In the genomic region with DNA sequence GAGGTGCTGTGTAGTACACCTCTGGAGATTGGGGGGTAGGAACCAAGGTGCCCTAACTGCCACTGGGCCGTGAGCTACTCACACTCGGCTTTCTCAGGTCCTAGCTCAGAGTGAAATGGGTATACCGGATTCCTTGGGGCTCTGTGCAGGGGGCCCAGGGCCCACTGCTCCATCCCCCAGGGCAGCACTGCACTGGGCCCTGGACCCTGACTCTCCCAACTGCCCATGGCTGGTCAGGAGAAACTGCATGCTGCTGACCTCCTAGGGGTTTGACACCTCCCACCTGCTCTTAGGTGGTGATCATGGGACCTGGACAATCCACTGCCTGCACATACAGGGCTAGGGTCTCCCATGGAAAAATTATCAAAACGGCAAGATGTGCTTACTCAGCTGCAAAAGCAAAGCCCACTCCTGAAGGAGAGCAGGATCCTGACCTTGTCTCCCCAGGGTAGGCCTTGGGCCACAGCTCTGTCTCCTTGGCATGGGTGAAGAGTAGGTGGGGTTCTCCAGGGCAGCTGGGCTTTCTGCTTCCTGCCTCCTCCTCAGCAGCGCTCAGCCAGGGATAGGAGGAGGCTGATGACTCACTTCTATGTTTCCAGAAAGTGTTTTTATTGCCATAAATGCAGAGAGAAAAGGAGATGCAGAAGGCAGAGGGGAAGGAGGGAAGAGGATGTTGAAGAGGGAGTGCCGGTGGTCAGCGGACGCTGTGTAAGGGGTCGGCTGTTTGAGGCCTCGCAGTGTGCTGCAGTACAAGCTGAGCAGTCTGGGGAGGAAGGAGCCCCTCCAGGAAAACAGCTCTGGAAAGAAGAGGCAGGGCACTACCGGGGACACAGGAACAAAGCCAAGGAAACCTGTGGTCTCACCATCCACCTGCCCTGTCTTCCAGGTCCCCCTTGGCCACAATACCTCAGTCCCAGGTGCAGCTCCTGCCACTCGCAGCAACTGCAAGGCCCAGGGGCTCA, we compare ENCODE assay signal across 9 cellular contexts.
DNase-seq lines count a peak whose midpoint lies in the region; TF ChIP-seq lines count a peak whose summit lies in the region.
"Had no signal": no experiment of that assay in that cellular context is flagged by ENCODE, and none has a peak within 500 bp of the region (broad histone marks: within the 10 kb centered on the region; RNA-seq: fewer than 3 reads in every experiment).

No MANE protein-coding gene starts in this region.

- intact Hi-C loops in dorsolateral prefrontal cortex (cut with DNase I), result no loop called here

- no peak for TF ChIP-seq CTCF in dorsolateral prefrontal cortex (IDR thresholded peaks at IDR 0.05 in 54 of 56, conservative IDR thresholded peaks at IDR 0.05 in 2 of 56; ENCODE audit: low read depth in 1 of 56, partially characterized antibody in 56 of 56)

- DNase-seq in CD1c-positive myeloid dendritic cell (ENCODE audit: extremely low spot score), result peak; percentile 50
- peak; percentile 35 for DNase-seq in MV-4-11 (lab: John Stamatoyannopoulos, UW)
- DNase-seq in dorsolateral prefrontal cortex, result peak in 5 of 10 donors; percentile 2 to 52 (median 35)
- peak; percentile 61 for DNase-seq in myocyte (ENCODE audit: low read depth)
- DNase-seq in NCI-H1436 treated with DMSO at 0.1 percent for 48 hours (lab: John Stamatoyannopoulos, UW), result no peak
- no peak for DNase-seq in NK-92 treated with Interleukin-12 subunit alpha and Interleukin-12 subunit beta, amount 100 ng/mL, for 24 hours (lab: John Stamatoyannopoulos, UW)
- no peak for DNase-seq in OCI-M2 (lab: John Stamatoyannopoulos, UW; ENCODE audit: unreplicated experiment)
- no peak for DNase-seq in midbrain (lab: John Stamatoyannopoulos, UW)
- DNase-seq: nephron progenitor cell had no signal

- peak overlapping the region in 46 of 59 donors; percentile 8 to 84 (median 60) for H3K27ac ChIP-seq in dorsolateral prefrontal cortex

- H3K27me3 ChIP-seq in dorsolateral prefrontal cortex, result no peaks in the 10 kb centered on the region

- no peak overlapping the region for H3K4me3 ChIP-seq in dorsolateral prefrontal cortex

Comparison
In these comparisons a context has a peak if more than half of its experiments do, and no peak if none do; other contexts are left out.
1. DNase-seq: peak in CD1c-positive myeloid dendritic cell (single experiment), MV-4-11 (single experiment) and myocyte (single experiment); none in NCI-H1436 treated with DMSO at 0.1 percent for 48 hours (single experiment), NK-92 treated with Interleukin-12 subunit alpha and Interleukin-12 subunit beta, amount 100 ng/mL, for 24 hours (single experiment), OCI-M2 (single experiment) and midbrain (single experiment).